In the genomic region with DNA sequence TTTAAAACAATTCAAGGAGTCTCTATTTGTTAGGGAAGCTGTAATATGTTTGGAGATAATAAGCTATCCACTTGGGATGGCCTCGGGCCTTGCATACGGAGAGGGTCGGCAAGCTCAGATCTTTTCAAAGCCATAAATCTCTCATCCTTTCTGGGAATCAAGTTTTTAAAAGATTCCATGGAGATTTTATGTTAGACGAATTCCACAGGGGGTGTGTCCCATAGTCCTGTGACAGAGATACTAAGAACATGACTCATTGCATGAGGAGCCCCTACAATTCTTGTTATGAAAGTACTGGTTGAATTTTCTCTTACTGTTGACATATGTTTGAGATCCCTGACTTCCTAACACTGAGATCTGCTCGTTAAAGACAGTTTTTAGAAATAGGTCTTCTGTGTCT, we compare ENCODE assay signal across 11 cellular contexts.
A peak's percentile ranks its signal among the peaks of the same experiment; 100 is the strongest.
DNase-seq lines count a peak whose midpoint lies in the region; ATAC-seq and TF ChIP-seq lines count a peak whose summit lies in the region.
"Had no signal": no experiment of that assay in that cellular context is flagged by ENCODE, and none has a peak within 500 bp of the region (broad histone marks: within the 10 kb centered on the region; RNA-seq: fewer than 3 reads in every experiment).

No MANE protein-coding gene starts in this region.

- H3K36me3 Mint-ChIP-seq in activated CD8-positive, alpha-beta memory T cell treated with anti-CD3 and anti-CD28 coated beads, Interleukin-2, amount 10 ng/mL, durations not matched to agents 7 days and 5 days, result peaks cover 1% of the 10 kb centered on the region
- H3K36me3 Mint-ChIP-seq: stimulated activated memory B cell treated with anti-CD40 and anti-IgM and Interleukin-4, amounts not matched to agents 10 μg/mL and 1 μg/mL and 100 μg/mL, for 72 hours had no signal

- CTCF ChIA-PET in activated CD8-positive, alpha-beta memory T cell treated with anti-CD3 and anti-CD28 coated beads, Interleukin-2, amount 10 ng/mL, durations not matched to agents 7 days and 5 days (lab: Charles Lee), result no interaction called here

- DNase-seq in Daoy (ENCODE audit: low read depth), result peak; percentile 16
- DNase-seq in SJSA1 (ENCODE audit: low read depth in 1 of 2, low spot score in 2 of 2), result peak; percentile 69 to 91
- peak; percentile 76 for DNase-seq in fibroblast of pulmonary artery (ENCODE audit: low read depth)
- no peak for DNase-seq in WERI-Rb-1
- DNase-seq in effector memory CD4-positive, alpha-beta T cell, result no peak
- no peak for DNase-seq in activated CD8-positive, alpha-beta memory T cell treated with anti-CD3 and anti-CD28 coated beads, Interleukin-2, amount 10 ng/mL, durations not matched to agents 7 days and 5 days

- H3K9me3 Mint-ChIP-seq in activated CD8-positive, alpha-beta memory T cell treated with anti-CD3 and anti-CD28 coated beads, Interleukin-2, amount 10 ng/mL, durations not matched to agents 7 days and 5 days (ENCODE audit: low read depth), result peaks cover 1% of the 10 kb centered on the region
- H3K9me3 Mint-ChIP-seq: stimulated activated memory B cell treated with anti-CD40 and anti-IgM and Interleukin-4, amounts not matched to agents 10 μg/mL and 1 μg/mL and 100 μg/mL, for 72 hours had no signal

- peaks cover 94% of the 10 kb centered on the region for H3K4me1 ChIP-seq in SJSA1 (replicated peaks)
- peaks cover 82% of the 10 kb centered on the region for H3K4me1 ChIP-seq in skeletal muscle satellite cell (ENCODE audit: control insufficient read depth, insufficient read depth, low read length)
- no peaks in the 10 kb centered on the region for H3K4me1 ChIP-seq in effector memory CD4-positive, alpha-beta T cell (ENCODE audit: control insufficient read depth, insufficient read depth, low read length, poor library complexity, severe bottlenecking)

- H3K4me1 Mint-ChIP-seq in activated CD8-positive, alpha-beta memory T cell treated with anti-CD3 and anti-CD28 coated beads, Interleukin-2, amount 10 ng/mL, durations not matched to agents 7 days and 5 days, result no peaks in the 10 kb centered on the region
- H3K4me1 Mint-ChIP-seq: stimulated activated memory B cell treated with anti-CD40 and anti-IgM and Interleukin-4, amounts not matched to agents 10 μg/mL and 1 μg/mL and 100 μg/mL, for 72 hours had no signal

- TF ChIP-seq CTCF in fibroblast of pulmonary artery (IDR thresholded peaks at IDR 0.05; ENCODE audit: low read length, missing control alignments) (no peak), WERI-Rb-1 (IDR thresholded peaks at IDR 0.05; ENCODE audit: low read depth, low read length) (no peak)

- H3K9ac ChIP-seq in skeletal muscle satellite cell (ENCODE audit: low read depth, low read length), result peak overlapping the region; percentile 75
- H3K9ac ChIP-seq: KMS-11 had no signal

- no peak overlapping the region for H3K4me3 Mint-ChIP-seq in activated CD8-positive, alpha-beta memory T cell treated with anti-CD3 and anti-CD28 coated beads, Interleukin-2, amount 10 ng/mL, durations not matched to agents 7 days and 5 days
- H3K4me3 Mint-ChIP-seq: stimulated activated memory B cell treated with anti-CD40 and anti-IgM and Interleukin-4, amounts not matched to agents 10 μg/mL and 1 μg/mL and 100 μg/mL, for 72 hours had no signal

- peak overlapping the region; percentile 15 for H3K4me2 ChIP-seq in skeletal muscle satellite cell (ENCODE audit: low read length)
- H3K4me2 ChIP-seq: KMS-11 had no signal

- H3K36me3 ChIP-seq in SJSA1 (peaks cover 53% of the 10 kb centered on the region), skeletal muscle satellite cell (ENCODE audit: insufficient read depth, low read length) (peaks cover 59% of the 10 kb centered on the region), WERI-Rb-1 (no peaks in the 10 kb centered on the region)
- H3K36me3 ChIP-seq in effector memory CD4-positive, alpha-beta T cell (ENCODE audit: control insufficient read depth, insufficient read depth, low read length), result no peaks in the 10 kb centered on the region

- H3K27me3 Mint-ChIP-seq in activated CD8-positive, alpha-beta memory T cell treated with anti-CD3 and anti-CD28 coated beads, Interleukin-2, amount 10 ng/mL, durations not matched to agents 7 days and 5 days, result peaks cover 6% of the 10 kb centered on the region
- H3K27me3 Mint-ChIP-seq: stimulated activated memory B cell treated with anti-CD40 and anti-IgM and Interleukin-4, amounts not matched to agents 10 μg/mL and 1 μg/mL and 100 μg/mL, for 72 hours had no signal

- ATAC-seq in activated CD8-positive, alpha-beta memory T cell treated with anti-CD3 and anti-CD28 coated beads, Interleukin-2, amount 10 ng/mL, durations not matched to agents 7 days and 5 days, result no peak
- ATAC-seq in HG03196 (IDR thresholded peaks at IDR 0.05; ENCODE audit: unreplicated experiment), result no peak
- ATAC-seq: Right ventricle myocardium inferior; stimulated activated memory B cell treated with anti-CD40 and anti-IgM and Interleukin-4, amounts not matched to agents 10 μg/mL and 1 μg/mL and 100 μg/mL, for 72 hours had no signal

- H3K4me3 ChIP-seq in SJSA1 (no peak overlapping the region), fibroblast of pulmonary artery (replicated peaks; ENCODE audit: low read depth, low read length) (no peak overlapping the region), skeletal muscle satellite cell (ENCODE audit: low read length) (peak overlapping the region; percentile 3), WERI-Rb-1 (ENCODE audit: low read depth, low read length) (no peak overlapping the region)
- H3K4me3 ChIP-seq in effector memory CD4-positive, alpha-beta T cell (ENCODE audit: insufficient read depth, low read depth, low read length, poor library complexity, severe bottlenecking), result no peak overlapping the region

- peak overlapping the region; percentile 97 for H3K27ac ChIP-seq in SJSA1
- H3K27ac ChIP-seq in WERI-Rb-1, result no peak overlapping the region
- H3K27ac ChIP-seq in effector memory CD4-positive, alpha-beta T cell (ENCODE audit: insufficient read depth, low read length, poor library complexity, severe bottlenecking), result no peak overlapping the region
- H3K27ac ChIP-seq: KMS-11 had no signal

- H3K27me3 ChIP-seq in SJSA1 (replicated peaks) (no peaks in the 10 kb centered on the region), skeletal muscle satellite cell (ENCODE audit: control insufficient read depth, insufficient read depth, low read length) (no peaks in the 10 kb centered on the region), WERI-Rb-1 (ENCODE audit: insufficient read depth, low read depth, severe bottlenecking) (no peaks in the 10 kb centered on the region)
- H3K27me3 ChIP-seq in effector memory CD4-positive, alpha-beta T cell (replicated peaks; ENCODE audit: control insufficient read depth, insufficient read depth, low read length, poor library complexity, severe bottlenecking), result no peaks in the 10 kb centered on the region

- H3K9me3 ChIP-seq in SJSA1 (replicated peaks) (no peaks in the 10 kb centered on the region), skeletal muscle satellite cell (replicated peaks; ENCODE audit: low read length) (no peaks in the 10 kb centered on the region), WERI-Rb-1 (ENCODE audit: severe bottlenecking) (no peaks in the 10 kb centered on the region)
- H3K9me3 ChIP-seq in effector memory CD4-positive, alpha-beta T cell (ENCODE audit: control insufficient read depth, low read length), result no peaks in the 10 kb centered on the region

- no peak overlapping the region for H3K27ac Mint-ChIP-seq in activated CD8-positive, alpha-beta memory T cell treated with anti-CD3 and anti-CD28 coated beads, Interleukin-2, amount 10 ng/mL, durations not matched to agents 7 days and 5 days
- H3K27ac Mint-ChIP-seq: stimulated activated memory B cell treated with anti-CD40 and anti-IgM and Interleukin-4, amounts not matched to agents 10 μg/mL and 1 μg/mL and 100 μg/mL, for 72 hours had no signal

Comparison
In these comparisons a context has a peak if more than half of its experiments do, and no peak if none do; other contexts are left out.
1. DNase-seq: peak in Daoy (single experiment), SJSA1 (2 of 2) and fibroblast of pulmonary artery (single experiment); none in WERI-Rb-1 (single experiment), effector memory CD4-positive, alpha-beta T cell (0 of 3) and activated CD8-positive, alpha-beta memory T cell treated with anti-CD3 and anti-CD28 coated beads, Interleukin-2, amount 10 ng/mL, durations not matched to agents 7 days and 5 days (single experiment).